Comparison of ENCODE assay signal across 10 cellular contexts in the genomic region with DNA sequence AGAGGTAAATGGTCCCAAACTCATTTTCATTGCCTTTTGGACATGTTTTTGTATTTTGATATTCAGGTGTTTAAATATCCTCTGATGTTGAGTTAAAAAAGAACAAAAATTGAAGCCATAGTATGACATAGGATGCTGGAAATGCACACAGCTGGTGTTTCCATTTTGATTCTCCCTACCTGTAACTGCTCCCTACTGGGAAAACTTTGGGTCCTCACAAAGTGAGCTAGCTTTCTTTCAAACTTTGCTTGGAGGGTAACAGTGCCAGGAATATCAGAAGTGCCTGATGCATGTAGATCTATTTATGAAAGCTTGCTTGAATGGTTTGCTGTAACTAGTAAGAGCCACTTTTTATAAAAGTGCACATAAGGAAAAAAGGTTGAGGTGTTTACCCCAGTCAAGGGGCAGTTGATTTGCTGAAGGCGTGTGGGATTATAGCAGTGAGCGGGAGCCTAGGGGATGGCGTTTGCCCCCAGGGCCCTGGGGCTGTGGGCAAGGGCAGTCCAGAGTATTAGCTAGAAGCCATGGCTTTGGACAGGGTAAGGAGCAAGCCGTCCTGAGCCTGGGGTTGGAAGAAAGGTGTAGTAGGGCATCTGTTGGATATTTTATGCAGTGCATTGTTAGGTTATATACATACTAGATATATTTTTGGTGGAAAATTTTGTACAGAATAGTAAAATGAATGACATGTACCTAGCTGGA. TPM values are rescaled to one million over a fixed set of nuclear protein-coding genes. Genes with fewer than 3 reads are reported as not detected.
DNase-seq lines count a peak whose midpoint lies in the region; ATAC-seq and TF ChIP-seq lines count a peak whose summit lies in the region.
"Had no signal": no experiment of that assay in that cellular context is flagged by ENCODE, and none has a peak within 500 bp of the region (broad histone marks: within the 10 kb centered on the region; RNA-seq: fewer than 3 reads in every experiment).

No MANE protein-coding gene starts in this region.

- H3K4me3 Mint-ChIP-seq in CD4-positive, alpha-beta T cell: peak overlapping the region; percentile 50
- peak overlapping the region; percentile 95 for H3K4me3 Mint-ChIP-seq in activated naive CD8-positive, alpha-beta T cell treated with anti-CD3 and anti-CD28 coated beads, Interleukin-2, amount 50 U/mL, for 24 hours

- POLR2A ChIA-PET in CD4-positive, alpha-beta T cell (lab: Charles Lee): interaction anchor here (8.7 kb wide), 1 partner anchor 15 kb away, joined by 75 read pairs; a partner anchor contains a TSS

- no peak overlapping the region for H3K27ac ChIP-seq in CD4-positive, alpha-beta T cell (ENCODE audit: low read depth, low read length)
- H3K27ac ChIP-seq in HL-60 (replicated peaks) (peak overlapping the region; percentile 1), mesodermal cell (ENCODE audit: low read depth, low read length, severe bottlenecking) (peak overlapping the region; percentile 29)

- H3K36me3 Mint-ChIP-seq in CD4-positive, alpha-beta T cell (ENCODE audit: low read depth): peaks cover 81% of the 10 kb centered on the region
- peaks cover 80% of the 10 kb centered on the region for H3K36me3 Mint-ChIP-seq in activated naive CD8-positive, alpha-beta T cell treated with anti-CD3 and anti-CD28 coated beads, Interleukin-2, amount 50 U/mL, for 24 hours (ENCODE audit: low read depth)

- H3K27me3 Mint-ChIP-seq in CD4-positive, alpha-beta T cell: no peaks in the 10 kb centered on the region
- peaks cover 5% of the 10 kb centered on the region for H3K27me3 Mint-ChIP-seq in activated naive CD8-positive, alpha-beta T cell treated with anti-CD3 and anti-CD28 coated beads, Interleukin-2, amount 50 U/mL, for 24 hours
- H3K27me3 Mint-ChIP-seq: naive B cell had no signal

- intact Hi-C loops in CD4-positive, alpha-beta T cell (cut with DNase I, micrococcal nuclease): loop anchor here in 1 of 2 experiments (5.0 to 10.0 kb wide), 2 partner anchors 88 to 260 kb away; a partner anchor contains a TSS

- peaks cover 77% of the 10 kb centered on the region for H3K36me3 ChIP-seq in mesodermal cell (ENCODE audit: control insufficient read depth, insufficient read depth, low read length)

- peak overlapping the region; percentile 10 for H3K27ac Mint-ChIP-seq in CD4-positive, alpha-beta T cell
- H3K27ac Mint-ChIP-seq in activated naive CD8-positive, alpha-beta T cell treated with anti-CD3 and anti-CD28 coated beads, Interleukin-2, amount 50 U/mL, for 24 hours: peak overlapping the region; percentile 100

- H3K4me1 ChIP-seq in mesodermal cell (ENCODE audit: control insufficient read depth, insufficient read depth, low read length, poor library complexity, severe bottlenecking): peaks cover 30% of the 10 kb centered on the region

- H3K9me3 ChIP-seq in CD4-positive, alpha-beta T cell (ENCODE audit: control insufficient read depth, low read length): no peaks in the 10 kb centered on the region
- no peaks in the 10 kb centered on the region for H3K9me3 ChIP-seq in mesodermal cell (ENCODE audit: control insufficient read depth, low read length)

- H3K4me1 Mint-ChIP-seq in CD4-positive, alpha-beta T cell (ENCODE audit: low read depth): peaks cover 83% of the 10 kb centered on the region
- peaks cover 90% of the 10 kb centered on the region for H3K4me1 Mint-ChIP-seq in activated naive CD8-positive, alpha-beta T cell treated with anti-CD3 and anti-CD28 coated beads, Interleukin-2, amount 50 U/mL, for 24 hours

- DNase-seq in CD4-positive, alpha-beta T cell: no peak
- no peak for DNase-seq in HL-60 (ENCODE audit: low read depth in 1 of 2, low spot score in 1 of 2)
- DNase-seq in activated naive CD8-positive, alpha-beta T cell treated with anti-CD3 and anti-CD28 coated beads, Interleukin-2, amount 50 U/mL, for 24 hours: no peak
- no peak for DNase-seq in NCI-H1417 (lab: John Stamatoyannopoulos, UW)
- no peak for DNase-seq in UCSD-AML1 (lab: John Stamatoyannopoulos, UW; ENCODE audit: unreplicated experiment)
- no peak for DNase-seq in foreskin melanocyte
- DNase-seq: naive B cell, NCI-H187 treated with DMSO at 0.1 percent for 48 hours had no signal

- no peak for TF ChIP-seq CTCF in CD4-positive, alpha-beta T cell (IDR thresholded peaks at IDR 0.05)
- TF ChIP-seq CTCF in HL-60 (IDR thresholded peaks at IDR 0.05; ENCODE audit: insufficient read depth, low read length): no peak

- no peak for ATAC-seq in CD4-positive, alpha-beta T cell (ENCODE audit: poor library complexity)
- no peak for ATAC-seq in activated naive CD8-positive, alpha-beta T cell treated with anti-CD3 and anti-CD28 coated beads, Interleukin-2, amount 50 U/mL, for 24 hours
- ATAC-seq in HG03520 (IDR thresholded peaks at IDR 0.05; ENCODE audit: unreplicated experiment): no peak

- 92 to 94% methylated on average over 3 to 4 of the region's 4 CpGs for WGBS in mesodermal cell (ENCODE audit: insufficient coverage in 2 of 2), 2 experiments

- no peaks in the 10 kb centered on the region for H3K9me3 Mint-ChIP-seq in CD4-positive, alpha-beta T cell
- H3K9me3 Mint-ChIP-seq in activated naive CD8-positive, alpha-beta T cell treated with anti-CD3 and anti-CD28 coated beads, Interleukin-2, amount 50 U/mL, for 24 hours: no peaks in the 10 kb centered on the region
- H3K9me3 Mint-ChIP-seq: naive B cell had no signal

- CTCF ChIA-PET in CD4-positive, alpha-beta T cell (lab: Charles Lee): no interaction called here

- 0 out of 2 replicates have a peak overlapping the region, but pooled peaks have one; percentile 0 for H3K4me3 ChIP-seq in HL-60 (replicated peaks; ENCODE audit: insufficient read depth, low read length)
- no peak overlapping the region for H3K4me3 ChIP-seq in mesodermal cell (ENCODE audit: extremely low read depth, insufficient read depth, low read length, poor library complexity, severe bottlenecking)

- H3K27me3 ChIP-seq in CD4-positive, alpha-beta T cell (ENCODE audit: control insufficient read depth, insufficient read depth, low read length): no peaks in the 10 kb centered on the region
- no peaks in the 10 kb centered on the region for H3K27me3 ChIP-seq in HL-60 (ENCODE audit: insufficient read depth, poor library complexity, severe bottlenecking)

RNA-seq across cellular contexts. Expression of a gene that starts 4.3 kb away (rescaled TPM):
- 1,000 to 10,000 TPM; 2,017 to 2,050 TPM for total RNA-seq in CD4-positive, alpha-beta T cell
- 1,693 TPM for polyA plus RNA-seq in mesodermal cell (2013, experiment 1 of 2)
- polyA plus RNA-seq in mesodermal cell (2013, experiment 2 of 2): 1,592 TPM

RNA-seq across cellular contexts. Expression of a gene that starts 13.8 kb away (rescaled TPM):
- 1 to 10 TPM; 8.4 to 8.6 TPM for total RNA-seq in CD4-positive, alpha-beta T cell
- 54.2 TPM for polyA plus RNA-seq in mesodermal cell (2013, experiment 1 of 2)
- polyA plus RNA-seq in mesodermal cell (2013, experiment 2 of 2): 41.3 TPM

RNA-seq across cellular contexts. Expression of a gene that starts 15.5 kb away (rescaled TPM):
- 10 to 100 TPM; 13.7 to 18.0 TPM for total RNA-seq in CD4-positive, alpha-beta T cell
- polyA plus RNA-seq in mesodermal cell (2013, experiment 1 of 2): 240 TPM
- 192 TPM for polyA plus RNA-seq in mesodermal cell (2013, experiment 2 of 2)

RNA-seq across cellular contexts. Expression of a gene that starts 17.9 kb away (rescaled TPM):
- 1 to 10 TPM; 1.1 to 1.3 TPM for total RNA-seq in CD4-positive, alpha-beta T cell
- polyA plus RNA-seq in mesodermal cell (2013, experiment 1 of 2): not detected
- polyA plus RNA-seq in mesodermal cell (2013, experiment 2 of 2): not detected

RNA-seq across cellular contexts. Expression of a gene that starts 32.0 kb away (rescaled TPM):
- 1 to 10 TPM in 1 of 2 experiments, under 1 TPM in 1; 0.84 to 1.5 TPM for total RNA-seq in CD4-positive, alpha-beta T cell
- 0.63 TPM for polyA plus RNA-seq in mesodermal cell (2013, experiment 1 of 2)
- 0.76 TPM for polyA plus RNA-seq in mesodermal cell (2013, experiment 2 of 2)
